ENCODE assay signal across 24 cellular contexts in genomic region chr21:34671891-34672290, GRCh38. TPM values are rescaled to one million over a fixed set of nuclear protein-coding genes. Genes with fewer than 3 reads are reported as not detected.
"Had no signal": no experiment of that assay in that cellular context is flagged by ENCODE, and none has a peak within 500 bp of the region (broad histone marks: within the 10 kb centered on the region; RNA-seq: fewer than 3 reads in every experiment).

No MANE protein-coding gene starts in this region.

- H3K9me3 ChIP-seq: body of pancreas, colonic mucosa, mucosa of descending colon, testis had no signal

- H3K4me1 ChIP-seq: colonic mucosa, testis had no signal

- DNase-seq: activated B cell treated with CpG ODN at 0.5 μM for 24 hours; activated CD4-positive, alpha-beta T cell treated with anti-CD3 and anti-CD28 coated beads for 4 hours; activated CD8-positive, alpha-beta T cell treated with anti-CD3 and anti-CD28 coated beads for 36 hours; activated naive CD8-positive, alpha-beta T cell treated with anti-CD3 and anti-CD28 coated beads for 36 hours; activated T-cell treated with anti-CD3 and anti-CD28 coated beads, Interleukin-2, amount 50 U/mL, for 1 hour; body of pancreas; central memory CD4-positive, alpha-beta T cell; colonic mucosa; endodermal cell; foreskin fibroblast; left cardiac atrium; mesenchymal stem cell; mucosa of descending colon; naive thymus-derived CD8-positive, alpha-beta T cell; nucleus accumbens; right cardiac atrium; stimulated activated CD4-positive, alpha-beta T cell treated with anti-CD3 and anti-CD28 coated beads, Interleukin-15, amount 100 ng/mL, for 24 hours; stimulated activated CD4-positive, alpha-beta T cell treated with anti-CD3 and anti-CD28 coated beads, Interleukin-2, amount 100 ng/mL, for 48 hours; stimulated activated naive CD8-positive, alpha-beta T cell treated with anti-CD3 and anti-CD28 coated beads, Interleukin-15, amount 100 ng/mL, for 72 hours; T-cell; T-helper 9 cell; testis had no signal

- H3K9me3 Mint-ChIP-seq: activated B cell treated with CpG ODN at 0.5 μM for 24 hours; activated CD8-positive, alpha-beta T cell treated with anti-CD3 and anti-CD28 coated beads for 36 hours; activated naive CD8-positive, alpha-beta T cell treated with anti-CD3 and anti-CD28 coated beads for 36 hours; endodermal cell; naive thymus-derived CD8-positive, alpha-beta T cell; stimulated activated naive CD8-positive, alpha-beta T cell treated with anti-CD3 and anti-CD28 coated beads, Interleukin-15, amount 100 ng/mL, for 72 hours; T-cell had no signal

- H3K36me3 ChIP-seq: colonic mucosa had no signal

- H3K4me3 Mint-ChIP-seq: activated B cell treated with CpG ODN at 0.5 μM for 24 hours; activated CD8-positive, alpha-beta T cell treated with anti-CD3 and anti-CD28 coated beads for 36 hours; activated naive CD8-positive, alpha-beta T cell treated with anti-CD3 and anti-CD28 coated beads for 36 hours; endodermal cell had no signal

- H3K27ac ChIP-seq: body of pancreas, colonic mucosa, epithelial cell of prostate, testis had no signal

- H3K4me3 ChIP-seq: body of pancreas, colonic mucosa, mucosa of descending colon, testis had no signal

- H3K36me3 Mint-ChIP-seq: activated naive CD8-positive, alpha-beta T cell treated with anti-CD3 and anti-CD28 coated beads for 36 hours; T-cell had no signal

- H3K27ac Mint-ChIP-seq: activated B cell treated with CpG ODN at 0.5 μM for 24 hours; activated CD8-positive, alpha-beta T cell treated with anti-CD3 and anti-CD28 coated beads for 36 hours; activated naive CD8-positive, alpha-beta T cell treated with anti-CD3 and anti-CD28 coated beads for 36 hours; endodermal cell; stimulated activated naive CD8-positive, alpha-beta T cell treated with anti-CD3 and anti-CD28 coated beads, Interleukin-15, amount 100 ng/mL, for 72 hours had no signal

RNA-seq across cellular contexts. Expression of gene CLIC6, which starts 3.1 kb away (rescaled TPM):
- total RNA-seq: activated B cell treated with CpG ODN at 0.5 μM for 24 hours, glomerular endothelial cell had no signal
